25 cellular contexts compared by ENCODE assay signal in genomic region chr7:159281573-159281972, GRCh38.
"Had no signal": no experiment of that assay in that cellular context is flagged by ENCODE, and none has a peak within 500 bp of the region (broad histone marks: within the 10 kb centered on the region; RNA-seq: fewer than 3 reads in every experiment).

No MANE protein-coding gene starts in this region.

- ATAC-seq: stimulated activated effector memory CD8-positive, alpha-beta T cell treated with anti-CD3 and anti-CD28 coated beads, Interleukin-12 subunit alpha, Interleukin-12 subunit beta, amount 100 ng/mL, for 72 hours; stimulated activated memory B cell treated with anti-CD40 and anti-IgM and Interleukin-4, amounts not matched to agents 10 μg/mL and 1 μg/mL and 100 μg/mL, for 72 hours; stimulated activated naive B cell treated with anti-CD40 and anti-IgM and Interleukin-4, amounts not matched to agents 10 μg/mL and 1 μg/mL and 100 μg/mL, for 72 hours; stimulated activated naive CD8-positive, alpha-beta T cell treated with anti-CD3 and anti-CD28 coated beads, Interleukin-15, amount 100 ng/mL, for 72 hours; stimulated activated naive CD8-positive, alpha-beta T cell treated with anti-CD3 and anti-CD28 coated beads, Interleukin-15, Interleukin-2, amounts not matched to agents 100 U/mL and 50 U/mL, for 24 hours; upper lobe of right lung had no signal

- H3K36me3 ChIP-seq: suprapubic skin, thoracic aorta, thyroid gland, tibial artery, tibial nerve, transverse colon, upper lobe of left lung, upper lobe of right lung, uterus, vagina had no signal

- H3K9me3 ChIP-seq: testis, thoracic aorta, thyroid gland, transverse colon, upper lobe of left lung, upper lobe of right lung, uterus, vagina had no signal

- DNase-seq: stimulated activated CD4-positive, alpha-beta T cell treated with anti-CD3 and anti-CD28 coated beads, Interleukin-2, amount 100 ng/mL, for 48 hours; stimulated activated CD4-positive, alpha-beta T cell treated with anti-CD3 and anti-CD28 coated beads, Interleukin-4, amount 100 ng/mL, for 1 hour; stimulated activated CD4-positive, alpha-beta T cell treated with anti-CD3 and anti-CD28 coated beads, Interleukin-4, amount 100 ng/mL, for 24 hours; stimulated activated CD4-positive, alpha-beta T cell treated with anti-CD3 and anti-CD28 coated beads, Interleukin-4, amount 100 ng/mL, for 4 hours; stimulated activated CD8-positive, alpha-beta memory T cell treated with anti-CD3 and anti-CD28 coated beads, Interleukin-4, amount 100 ng/mL, for 48 hours; stimulated activated naive B cell treated with anti-CD40 and anti-IgM and Interleukin-4, amounts not matched to agents 10 μg/mL and 1 μg/mL and 100 μg/mL, for 72 hours; stimulated activated naive CD4-positive, alpha-beta T cell; stimulated activated naive CD4-positive, alpha-beta T cell treated with Interleukin-2 at 50 U/mL for 16 hours; stimulated activated naive CD8-positive, alpha-beta T cell treated with anti-CD3 and anti-CD28 coated beads, Interleukin-15, amount 100 ng/mL, for 72 hours; stimulated activated naive CD8-positive, alpha-beta T cell treated with anti-CD3 and anti-CD28 coated beads, Interleukin-15, Interleukin-2, amounts not matched to agents 100 U/mL and 50 U/mL, for 24 hours; substantia nigra; testis; thyroid gland; tibial artery; transverse colon; trophoblast cell; upper lobe of left lung; upper lobe of right lung; uterus had no signal

- H3K27ac ChIP-seq: suprapubic skin, testis, thoracic aorta, thyroid gland, tibial artery, tibial nerve, transverse colon, upper lobe of left lung, upper lobe of right lung, uterus, vagina had no signal

- H3K27me3 ChIP-seq: suprapubic skin, testis, thyroid gland, tibial artery, tibial nerve, transverse colon, upper lobe of left lung, uterus, vagina had no signal

- H3K4me3 ChIP-seq: suprapubic skin, testis, thoracic aorta, thyroid gland, tibial artery, tibial nerve, transverse colon, upper lobe of left lung, upper lobe of right lung, uterus, vagina had no signal

- H3K4me1 ChIP-seq: suprapubic skin, testis, thyroid gland, tibial artery, tibial nerve, transverse colon, upper lobe of left lung, upper lobe of right lung, uterus, vagina had no signal
